8 cellular contexts compared by ENCODE assay signal in genomic region chr4:107072836-107073736, GRCh38. TPM values are rescaled to one million over a fixed set of nuclear protein-coding genes. Genes with fewer than 3 reads are reported as not detected.
"Had no signal": no experiment of that assay in that cellular context is flagged by ENCODE, and none has a peak within 500 bp of the region (broad histone marks: within the 10 kb centered on the region; RNA-seq: fewer than 3 reads in every experiment).

No MANE protein-coding gene starts in this region.

- H3K4me3 Mint-ChIP-seq: GM23338, HFFc6, IgD-negative memory B cell had no signal

- ATAC-seq: GM23338, HCT116, HepG2 had no signal

- H3K4me1 ChIP-seq: HAP-1 had no signal

- H3K4me3 ChIP-seq: GM23338, HAP-1 had no signal

- H2AFZ ChIP-seq: GM23338 had no signal

- H3K27ac Mint-ChIP-seq: GM23338, HFFc6, IgD-negative memory B cell had no signal

- H3K4me1 Mint-ChIP-seq: GM23338, IgD-negative memory B cell had no signal

- H3K27ac ChIP-seq: HL-60 had no signal

- DNase-seq: H7, HFFc6 had no signal

- H3K9me3 ChIP-seq: HAP-1 had no signal

- H3K36me3 ChIP-seq: HAP-1 had no signal

- H3K4me2 ChIP-seq: GM23338 had no signal

- H3K9me3 Mint-ChIP-seq: HFFc6 had no signal

- H3K27me3 Mint-ChIP-seq: IgD-negative memory B cell had no signal

RNA-seq across cellular contexts. Expression of gene DKK2, which starts 37.0 kb away (rescaled TPM):
- polyA plus RNA-seq: HepG2 had no signal
